Comparison of ENCODE assay signal across 22 cellular contexts in genomic region chr4:22876281-22876680, GRCh38.
"Had no signal": no experiment of that assay in that cellular context is flagged by ENCODE, and none has a peak within 500 bp of the region (broad histone marks: within the 10 kb centered on the region; RNA-seq: fewer than 3 reads in every experiment).

No MANE protein-coding gene starts in this region.

- H3K4me1 ChIP-seq: SJSA1 had no signal

- H3K9ac ChIP-seq: KMS-11 had no signal

- H3K4me3 ChIP-seq: K562, SJSA1, SK-N-MC had no signal

- H3K27me3 ChIP-seq: SJSA1 had no signal

- H3K4me1 Mint-ChIP-seq: IgD-negative memory B cell had no signal

- H3K4me2 ChIP-seq: KMS-11 had no signal

- DNase-seq: Kasumi-1, MV-4-11, NCI-H1048, NCI-H1105 treated with DMSO at 0.1 percent for 48 hours, NCI-H1417 treated with DMSO at 0.1 percent for 48 hours, NCI-H146, NCI-H1694 treated with DMSO at 0.1 percent for 48 hours, NCI-H1930, NCI-H2081, NCI-H2107, NCI-H2227 treated with DMSO at 0.1 percent for 48 hours, NCI-H524, NCI-H526 treated with DMSO at 0.1 percent for 48 hours, NCI-H748 treated with DMSO at 0.1 percent for 48 hours, Right ventricle myocardium superior, RPMI8226, SIG-M5 had no signal

- H3K9me3 ChIP-seq: SJSA1 had no signal

- H3K4me3 Mint-ChIP-seq: IgD-negative memory B cell had no signal

- ATAC-seq: K562 had no signal

- H3K27me3 Mint-ChIP-seq: IgD-negative memory B cell had no signal

- H3K27ac ChIP-seq: KMS-11, SJSA1, SK-N-MC had no signal

- H3K36me3 ChIP-seq: SJSA1 had no signal

- H3K36me3 Mint-ChIP-seq: IgD-negative memory B cell had no signal
